In genomic region chr4:121823505-121824170, GRCh38 we compare ENCODE assay signal across 8 cellular contexts. TPM values are rescaled to one million over a fixed set of nuclear protein-coding genes. Genes with fewer than 3 reads are reported as not detected.
DNase-seq lines count a peak whose midpoint lies in the region; ATAC-seq and TF ChIP-seq lines count a peak whose summit lies in the region.

CCNA2 (minus strand) TSS chr4:121823883; CDS start chr4:121823628, 255 bp downstream.

- H3K79me2 ChIP-seq in osteoblast (ENCODE audit: insufficient read depth, low read length) = peaks cover 34% of the 10 kb centered on the region

- H3K4me1 ChIP-seq in osteoblast (ENCODE audit: insufficient read depth, low read length) (peaks cover 37% of the 10 kb centered on the region), thymus (ENCODE audit: control insufficient read depth, insufficient read depth, low read length) (no peaks in the 10 kb centered on the region)

- H3K27ac Mint-ChIP-seq in activated naive CD8-positive, alpha-beta T cell = peak within 1 kb of the TSS; percentile 87
- H3K27ac Mint-ChIP-seq in glutamatergic neuron (ENCODE audit: unreplicated experiment) = peak within 1 kb of the TSS; percentile 87

- H4K20me1 ChIP-seq in osteoblast (ENCODE audit: insufficient read depth, low read length) = no peaks in the 10 kb centered on the region

- no peak for TF ChIP-seq CTCF in GM10248 (IDR thresholded peaks at IDR 0.05; ENCODE audit: control extremely low read depth, extremely low read depth, low read depth, missing control alignments)
- no peak for TF ChIP-seq CTCF in glutamatergic neuron (IDR thresholded peaks at IDR 0.05; ENCODE audit: partially characterized antibody, unreplicated experiment)
- no peak for TF ChIP-seq CTCF in osteoblast (IDR thresholded peaks at IDR 0.05; ENCODE audit: extremely low read depth, low read depth, low read length)

- WGBS in thymus = under 1% methylated on average over 63 of the region's 63 CpGs

- peaks cover 19% of the 10 kb centered on the region for H3K36me3 ChIP-seq in osteoblast (ENCODE audit: insufficient read depth, low read length)
- peaks cover 6% of the 10 kb centered on the region for H3K36me3 ChIP-seq in thymus (ENCODE audit: control insufficient read depth, insufficient read depth)

- no peaks in the 10 kb centered on the region for H3K36me3 Mint-ChIP-seq in activated naive CD8-positive, alpha-beta T cell
- no peaks in the 10 kb centered on the region for H3K36me3 Mint-ChIP-seq in glutamatergic neuron (ENCODE audit: unreplicated experiment)

- H3K27me3 Mint-ChIP-seq in activated naive CD8-positive, alpha-beta T cell = no peaks in the 10 kb centered on the region
- no peaks in the 10 kb centered on the region for H3K27me3 Mint-ChIP-seq in glutamatergic neuron (ENCODE audit: unreplicated experiment)

- no peaks in the 10 kb centered on the region for H3K27me3 ChIP-seq in osteoblast (ENCODE audit: insufficient read depth, low read length)
- H3K27me3 ChIP-seq in thymus (ENCODE audit: control insufficient read depth, insufficient read depth) = no peaks in the 10 kb centered on the region

- H3K4me2 ChIP-seq in osteoblast (ENCODE audit: insufficient read depth, low read length) = peak within 1 kb of the TSS; percentile 93

- peak within 1 kb of the TSS; percentile 93 for H3K4me3 Mint-ChIP-seq in activated naive CD8-positive, alpha-beta T cell
- H3K4me3 Mint-ChIP-seq in glutamatergic neuron (ENCODE audit: unreplicated experiment) = peak within 1 kb of the TSS; percentile 94

- H3K9me3 ChIP-seq in osteoblast (ENCODE audit: low read depth, low read length) (no peaks in the 10 kb centered on the region), thymus (ENCODE audit: control insufficient read depth) (no peaks in the 10 kb centered on the region)

- ATAC-seq in HG02623 (IDR thresholded peaks at IDR 0.05; ENCODE audit: unreplicated experiment) = peak; percentile 90

- no peaks in the 10 kb centered on the region for H3K9me3 Mint-ChIP-seq in activated naive CD8-positive, alpha-beta T cell (ENCODE audit: low read depth)
- H3K9me3 Mint-ChIP-seq in glutamatergic neuron (ENCODE audit: unreplicated experiment) = peaks cover 2% of the 10 kb centered on the region

- CTCF ChIA-PET in GM10248 (lab: Yijun Ruan, JAX) = interaction anchor here (0.8 to 3.9 kb wide), 5 partner anchors 8 to 754 kb away, joined by 3 to 21 read pairs (median 4); partner anchors contain the start of gene ANXA5

- H3K4me1 Mint-ChIP-seq in activated naive CD8-positive, alpha-beta T cell (ENCODE audit: low read depth) = peaks cover 13% of the 10 kb centered on the region
- H3K4me1 Mint-ChIP-seq in glutamatergic neuron (ENCODE audit: low read depth, unreplicated experiment) = peaks cover 10% of the 10 kb centered on the region

- H3K4me3 ChIP-seq in osteoblast (ENCODE audit: insufficient read depth, low read length) (peak within 1 kb of the TSS; percentile 84), thymus (ENCODE audit: low read length) (peak within 1 kb of the TSS; percentile 79)

- DNase-seq in GM10248 (ENCODE audit: extremely low spot score) (peak; percentile 97), NCI-H1105 (lab: John Stamatoyannopoulos, UW) (peak; percentile 85), SKM-1 treated with dmso at 0.1 percent for 144 hours (lab: John Stamatoyannopoulos, UW; ENCODE audit: unreplicated experiment) (peak; percentile 96), glutamatergic neuron (peak; percentile 92), osteoblast (ENCODE audit: insufficient read length, low spot score, missing footprints) (peak; percentile 96)

- POLR2A ChIA-PET in GM10248 (lab: Yijun Ruan, JAX) = no interaction called here

- peak within 1 kb of the TSS; percentile 88 for H2AFZ ChIP-seq in osteoblast (ENCODE audit: low read length)

- H3K27ac ChIP-seq in osteoblast (ENCODE audit: low read depth, low read length) = peak within 1 kb of the TSS; percentile 78
- H3K27ac ChIP-seq in thymus (ENCODE audit: low read depth) = peak within 1 kb of the TSS; percentile 54

RNA-seq across cellular contexts. Expression of gene CCNA2, which starts in this region (rescaled TPM):
- 8.9 TPM for total RNA-seq in glutamatergic neuron (ENCODE audit: unreplicated experiment)
- total RNA-seq in osteoblast = 8.0 and 8.7 TPM in 2 replicates
- 8.8 TPM for polyA plus RNA-seq in thymus

Comparison
In these comparisons a context has a peak if more than half of its experiments do, and no peak if none do; other contexts are left out.
1. Peak in every context shown above with its lines: DNase-seq, ATAC-seq, H3K4me3 ChIP-seq and H3K27ac ChIP-seq.